In the genomic region with DNA sequence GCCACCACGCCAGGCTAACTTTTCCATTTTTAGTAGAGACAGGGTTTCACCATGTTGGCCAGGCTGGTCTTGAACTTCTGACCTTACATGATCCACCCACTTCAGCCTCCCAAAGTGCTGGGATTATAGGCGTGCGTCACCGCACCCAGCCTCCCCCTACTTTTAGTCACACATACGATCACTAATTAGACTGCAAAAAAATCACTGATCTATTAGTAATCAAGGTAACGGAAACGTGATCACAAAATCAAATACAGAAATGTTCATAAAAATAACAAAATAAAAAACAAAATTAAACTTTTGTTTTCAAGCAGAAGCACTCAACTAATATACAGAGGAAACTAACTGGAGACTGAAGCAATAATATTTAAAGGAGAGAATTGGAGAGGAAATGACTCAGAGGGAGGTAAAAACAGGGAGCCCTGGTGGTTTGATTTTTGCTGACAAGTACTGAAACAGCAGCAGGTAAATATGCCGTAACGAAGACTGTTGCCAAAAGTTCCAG, we compare ENCODE assay signal across 14 cellular contexts. TPM values are rescaled to one million over a fixed set of nuclear protein-coding genes. Genes with fewer than 3 reads are reported as not detected.
A peak's percentile ranks its signal among the peaks of the same experiment; 100 is the strongest.
DNase-seq lines count a peak whose midpoint lies in the region; ATAC-seq, FAIRE-seq and TF ChIP-seq lines count a peak whose summit lies in the region.
"Had no signal": no experiment of that assay in that cellular context is flagged by ENCODE, and none has a peak within 500 bp of the region (broad histone marks: within the 10 kb centered on the region; RNA-seq: fewer than 3 reads in every experiment).

No MANE protein-coding gene starts in this region.

- H3K9me3 Mint-ChIP-seq in nephron = no peaks in the 10 kb centered on the region
- H3K9me3 Mint-ChIP-seq: activated B cell treated with CpG ODN at 0.5 μM for 24 hours, immature natural killer cell had no signal

- intact Hi-C loops in pancreas (cut with DNase I) (no loop called here), upper lobe of right lung (cut with DNase I) (no loop called here)

- H3K27ac ChIP-seq in SJSA1 (0 out of 2 replicates have a peak overlapping the region, but pooled peaks have one; percentile 29), pancreas (no peak overlapping the region), upper lobe of right lung (no peak overlapping the region), suprapubic skin (no peak overlapping the region)
- H3K27ac ChIP-seq: dorsolateral prefrontal cortex had no signal

- H3K4me3 ChIP-seq in SJSA1 (no peak overlapping the region), pancreas (no peak overlapping the region), upper lobe of right lung (no peak overlapping the region), suprapubic skin (no peak overlapping the region)
- H3K4me3 ChIP-seq: dorsolateral prefrontal cortex had no signal

- no peak for TF ChIP-seq CTCF in nephron (IDR thresholded peaks at IDR 0.05; ENCODE audit: unreplicated experiment in 3 of 3)
- no peak for TF ChIP-seq CTCF in pancreas (IDR thresholded peaks at IDR 0.05)
- TF ChIP-seq CTCF in upper lobe of right lung (IDR thresholded peaks at IDR 0.05) = no peak
- TF ChIP-seq CTCF in suprapubic skin (IDR thresholded peaks at IDR 0.05) = no peak

- H3K4me1 ChIP-seq in SJSA1 (replicated peaks) (peaks cover 17% of the 10 kb centered on the region), pancreas (no peaks in the 10 kb centered on the region), upper lobe of right lung (peaks cover 5% of the 10 kb centered on the region), suprapubic skin (peaks cover 13% of the 10 kb centered on the region)

- peaks cover 11% of the 10 kb centered on the region for H3K36me3 Mint-ChIP-seq in nephron (ENCODE audit: low read depth)

- H3K36me3 ChIP-seq in SJSA1 = peaks cover 25% of the 10 kb centered on the region
- peaks cover 0 to 6% (median 0%) of the 10 kb centered on the region in 3 donors for H3K36me3 ChIP-seq in pancreas
- peaks cover 27% of the 10 kb centered on the region for H3K36me3 ChIP-seq in upper lobe of right lung
- H3K36me3 ChIP-seq in suprapubic skin = peaks cover 11% of the 10 kb centered on the region

- peaks cover 12% of the 10 kb centered on the region for H3K4me1 Mint-ChIP-seq in nephron

- H3K27me3 Mint-ChIP-seq in nephron (ENCODE audit: low read depth) = no peaks in the 10 kb centered on the region
- H3K27me3 Mint-ChIP-seq: activated B cell treated with CpG ODN at 0.5 μM for 24 hours had no signal

- DNase-seq in HPDE6-E6E7 (ENCODE audit: extremely low spot score) (peak; percentile 81), SJSA1 (ENCODE audit: low read depth in 1 of 2, low spot score in 2 of 2) (peak in 1 of 2 experiments; percentile 2), NCI-H2081 treated with DMSO at 0.1 percent for 48 hours (lab: John Stamatoyannopoulos, UW) (no peak), pancreas (no peak), upper lobe of right lung (no peak), suprapubic skin (ENCODE audit: low spot score in 2 of 2) (no peak)
- DNase-seq in activated effector memory CD4-positive, alpha-beta T cell treated with anti-CD3 and anti-CD28 coated beads, Interleukin-2, amount 50 U/mL, for 16 hours = peak; percentile 80
- DNase-seq: activated B cell treated with CpG ODN at 0.5 μM for 24 hours; dorsolateral prefrontal cortex; GF-D8; immature natural killer cell; NCI-H187 treated with DMSO at 0.1 percent for 48 hours; stimulated activated naive CD4-positive, alpha-beta T cell treated with Interleukin-2 at 50 U/mL for 16 hours had no signal

- H3K27me3 ChIP-seq in SJSA1 (replicated peaks) (no peaks in the 10 kb centered on the region), pancreas (no peaks in the 10 kb centered on the region), upper lobe of right lung (no peaks in the 10 kb centered on the region), suprapubic skin (no peaks in the 10 kb centered on the region)
- H3K27me3 ChIP-seq: dorsolateral prefrontal cortex had no signal

- no peak for ATAC-seq in pancreas
- no peak for ATAC-seq in upper lobe of right lung

- peak overlapping the region in 2 of 3 experiments; percentile 23 to 49 for H3K4me3 Mint-ChIP-seq in nephron
- H3K4me3 Mint-ChIP-seq: activated B cell treated with CpG ODN at 0.5 μM for 24 hours, immature natural killer cell had no signal

- TF ChIP-seq POLR2A in suprapubic skin (IDR thresholded peaks at IDR 0.05) = no peak

- WGBS in pancreas, 2 donors = 83 to 88% methylated on average over 9 of the region's 9 CpGs
- WGBS in suprapubic skin = 82% methylated on average over 9 of the region's 9 CpGs

- no peak for TF ChIP-seq EP300 in suprapubic skin (IDR thresholded peaks at IDR 0.05)

- no peak for FAIRE-seq in pancreas (lab: Jason Lieb, UNC)

- no peak overlapping the region for H3K27ac Mint-ChIP-seq in nephron

- H3K9me3 ChIP-seq in SJSA1 (replicated peaks) (no peaks in the 10 kb centered on the region), pancreas (no peaks in the 10 kb centered on the region), upper lobe of right lung (no peaks in the 10 kb centered on the region), suprapubic skin (no peaks in the 10 kb centered on the region)

RNA-seq across cellular contexts. Expression of a gene that starts 4.6 kb away (rescaled TPM):
- total RNA-seq in SJSA1 (2014; rRNA removed; shearing (Covaris generic)) = 9.3 and 12.7 TPM in 2 replicates
- total RNA-seq in pancreas (1 to 10 TPM; 3.2 to 5.6 (median 3.5) TPM), upper lobe of right lung (13.8 TPM), suprapubic skin (1 to 10 TPM; 3.1 to 9.7 (median 7.7) TPM)
- 10 to 100 TPM in 1 of 2 donors, 1 to 10 TPM in 1; 6.7 to 10.6 TPM for polyA plus RNA-seq in pancreas

RNA-seq across cellular contexts. Expression of a gene that starts 4.7 kb away (rescaled TPM):
- total RNA-seq in SJSA1 (2014; rRNA removed; shearing (Covaris generic)) = 18.3 and 20.4 TPM in 2 replicates
- 1 to 10 TPM; 2.0 to 5.0 (median 3.1) TPM for total RNA-seq in pancreas
- 1 to 10 TPM; 1.2 to 3.1 TPM for polyA plus RNA-seq in pancreas
- 8.2 TPM for total RNA-seq in upper lobe of right lung
- total RNA-seq in suprapubic skin = 10 to 100 TPM in 3 of 4 donors, 1 to 10 TPM in 1; 7.5 to 25.7 (median 17.3) TPM

RNA-seq across cellular contexts. Expression of a gene that starts 48.6 kb away (rescaled TPM):
- not detected in 2 replicates for total RNA-seq in SJSA1 (2014; rRNA removed; shearing (Covaris generic))
- total RNA-seq in pancreas (not detected), upper lobe of right lung (not detected), suprapubic skin (not detected)
- under 1 TPM in 1 of 2 donors, not detected in 1; 0.05 TPM for polyA plus RNA-seq in pancreas
- total RNA-seq: activated B cell treated with CpG ODN at 0.5 μM for 24 hours had no signal
- polyA plus RNA-seq: immature natural killer cell had no signal

Comparison
In these comparisons a context has a peak if more than half of its experiments do, and no peak if none do; other contexts are left out.
1. DNase-seq: peak in HPDE6-E6E7 (single experiment) and activated effector memory CD4-positive, alpha-beta T cell treated with anti-CD3 and anti-CD28 coated beads, Interleukin-2, amount 50 U/mL, for 16 hours (single experiment); none in NCI-H2081 treated with DMSO at 0.1 percent for 48 hours (single experiment), pancreas (0 of 6), upper lobe of right lung (single experiment) and suprapubic skin (0 of 2).